1 cellular context compared by ENCODE assay signal in genomic region chr6:64301307-64302236, GRCh38.
TF ChIP-seq lines count a peak whose summit lies in the region.

No MANE protein-coding gene starts in this region.

TF ChIP-seq in SK-N-SH treated with all-trans-retinoic acid at 6 μM for 48 hours, 23 proteins besides CTCF, POLR2A, EP300 and RAD21 (continued from another document):
- no peak for TF ChIP-seq ZNF565 (CRISPR knock-in tag; conservative IDR thresholded peaks at IDR 0.05; ENCODE audit: low read depth)
- TF ChIP-seq GLIS3 (CRISPR knock-in tag; IDR thresholded peaks at IDR 0.05): no peak
- no peak for TF ChIP-seq ZNF70 (CRISPR knock-in tag; IDR thresholded peaks at IDR 0.05)
- TF ChIP-seq ARNTL (CRISPR knock-in tag; IDR thresholded peaks at IDR 0.05; ENCODE audit: borderline replicate concordance, low read depth): no peak
- TF ChIP-seq OSR1 (CRISPR knock-in tag; IDR thresholded peaks at IDR 0.05): no peak
- TF ChIP-seq POU6F1 (CRISPR knock-in tag; IDR thresholded peaks at IDR 0.05; ENCODE audit: borderline replicate concordance, low read depth): no peak
- peak; percentile 82 for TF ChIP-seq ZNF8 (CRISPR knock-in tag; IDR thresholded peaks at IDR 0.05)
